Comparison of ENCODE assay signal across 11 cellular contexts in the genomic region with DNA sequence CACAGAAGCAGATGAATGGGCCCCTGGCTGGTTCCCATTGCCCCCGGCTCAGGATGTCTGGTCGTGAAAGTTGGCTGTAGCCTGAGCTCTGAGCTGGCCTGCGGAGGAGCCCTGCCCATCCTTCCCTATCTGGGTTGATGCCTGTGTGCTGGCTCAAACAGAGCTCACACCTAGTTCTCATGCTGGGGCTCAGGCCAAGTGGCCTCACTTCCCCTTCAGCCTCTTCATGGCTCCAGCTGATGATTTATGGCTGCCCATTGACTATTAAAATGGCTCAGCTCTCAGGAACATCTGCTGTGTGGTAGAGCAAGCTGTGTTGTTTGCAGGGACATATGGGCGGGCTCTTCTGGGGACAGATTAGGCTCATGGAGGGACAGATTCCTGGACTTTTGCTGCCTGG.
DNase-seq lines count a peak whose midpoint lies in the region; ATAC-seq and TF ChIP-seq lines count a peak whose summit lies in the region.
"Had no signal": no experiment of that assay in that cellular context is flagged by ENCODE, and none has a peak within 500 bp of the region (broad histone marks: within the 10 kb centered on the region; RNA-seq: fewer than 3 reads in every experiment).

No MANE protein-coding gene starts in this region.

- H3K4me3 Mint-ChIP-seq in stimulated activated memory B cell treated with anti-CD40 and anti-IgM and Interleukin-4, amounts not matched to agents 10 μg/mL and 1 μg/mL and 100 μg/mL, for 72 hours, result no peak overlapping the region
- H3K4me3 Mint-ChIP-seq: nephron progenitor cell had no signal

- H3K27me3 ChIP-seq in GM23248 (replicated peaks; ENCODE audit: insufficient read depth), result no peaks in the 10 kb centered on the region
- no peaks in the 10 kb centered on the region for H3K27me3 ChIP-seq in gastroesophageal sphincter
- H3K27me3 ChIP-seq: body of pancreas had no signal

- peaks cover 36% of the 10 kb centered on the region for H3K4me1 ChIP-seq in GM23248 (ENCODE audit: insufficient read depth)
- H3K4me1 ChIP-seq in gastroesophageal sphincter, result peaks cover 3 to 37% (median 5%) of the 10 kb centered on the region in 3 donors

- H3K27me3 Mint-ChIP-seq in stimulated activated memory B cell treated with anti-CD40 and anti-IgM and Interleukin-4, amounts not matched to agents 10 μg/mL and 1 μg/mL and 100 μg/mL, for 72 hours, result peaks cover 16% of the 10 kb centered on the region

- H3K36me3 ChIP-seq in GM23248 (ENCODE audit: low read depth), result no peaks in the 10 kb centered on the region
- H3K36me3 ChIP-seq in gastroesophageal sphincter, result no peaks in the 10 kb centered on the region

- CTCF ChIA-PET in HEK293T (lab: Yijun Ruan, JAX), result no interaction called here

- WGBS in GM23248 (ENCODE audit: low coverage in 1 of 2, low lambda C conversion rate in 2 of 2, missing lambda C conversion rate in 2 of 2), 2 experiments, result 13 to 18% methylated on average over 4 of the region's 4 CpGs
- 24 to 86% methylated on average over 3 of the region's 4 CpGs for WGBS in gastroesophageal sphincter (ENCODE audit: low coverage in 1 of 2), 2 donors

- DNase-seq in GM23248 (peak; percentile 73), NCI-H82 (lab: John Stamatoyannopoulos, UW) (peak; percentile 97), KBM-7 (no peak), HEK293T (ENCODE audit: extremely low spot score) (no peak), dermis blood vessel endothelial cell (no peak)
- DNase-seq: body of pancreas; NCI-H2107; nephron progenitor cell; stimulated activated CD4-positive, alpha-beta T cell treated with anti-CD3 and anti-CD28 coated beads, Interleukin-12 subunit alpha, Interleukin-12 subunit beta, amount 100 ng/mL, for 4 hours had no signal

- no peaks in the 10 kb centered on the region for H3K4me1 Mint-ChIP-seq in stimulated activated memory B cell treated with anti-CD40 and anti-IgM and Interleukin-4, amounts not matched to agents 10 μg/mL and 1 μg/mL and 100 μg/mL, for 72 hours

- in situ Hi-C loops in GM23248 (cut with MboI), result no loop called here
- in situ Hi-C loops in KBM-7 (cut with MboI; ENCODE audit: low pct_unique_long_range_greater_than_20kb, low sequenced_read_pairs), result no loop called here

- H3F3A ChIP-seq in GM23248 (ENCODE audit: insufficient read depth), result peaks cover 10% of the 10 kb centered on the region; the same call in 1 of the 2 replicates

- no peak overlapping the region for H3K9ac ChIP-seq in GM23248

- TF ChIP-seq EP300 in gastroesophageal sphincter (IDR thresholded peaks at IDR 0.05), result no peak

- H3K4me3 ChIP-seq in GM23248, result no peak overlapping the region
- no peak overlapping the region for H3K4me3 ChIP-seq in gastroesophageal sphincter
- H3K4me3 ChIP-seq: body of pancreas had no signal

- H3K27ac ChIP-seq in GM23248, result no peak overlapping the region
- peak overlapping the region in 1 of 4 donors; percentile 15 for H3K27ac ChIP-seq in gastroesophageal sphincter
- H3K27ac ChIP-seq: body of pancreas had no signal

- peak; percentile 46 for ATAC-seq in gastroesophageal sphincter
- ATAC-seq in stimulated activated memory B cell treated with anti-CD40 and anti-IgM and Interleukin-4, amounts not matched to agents 10 μg/mL and 1 μg/mL and 100 μg/mL, for 72 hours, result peak; percentile 21
- ATAC-seq: body of pancreas had no signal

- H3K27ac Mint-ChIP-seq in stimulated activated memory B cell treated with anti-CD40 and anti-IgM and Interleukin-4, amounts not matched to agents 10 μg/mL and 1 μg/mL and 100 μg/mL, for 72 hours, result no peak overlapping the region

- TF ChIP-seq CTCF in gastroesophageal sphincter (IDR thresholded peaks at IDR 0.05), result no peak

- H3K36me3 Mint-ChIP-seq in stimulated activated memory B cell treated with anti-CD40 and anti-IgM and Interleukin-4, amounts not matched to agents 10 μg/mL and 1 μg/mL and 100 μg/mL, for 72 hours, result no peaks in the 10 kb centered on the region

- peak overlapping the region; percentile 3 for H3K4me2 ChIP-seq in GM23248 (ENCODE audit: unreplicated experiment)

- peaks cover 3% of the 10 kb centered on the region for H3K9me3 Mint-ChIP-seq in stimulated activated memory B cell treated with anti-CD40 and anti-IgM and Interleukin-4, amounts not matched to agents 10 μg/mL and 1 μg/mL and 100 μg/mL, for 72 hours

- no peaks in the 10 kb centered on the region for H3K9me3 ChIP-seq in GM23248 (ENCODE audit: low read depth)
- no peaks in the 10 kb centered on the region for H3K9me3 ChIP-seq in gastroesophageal sphincter
- H3K9me3 ChIP-seq: body of pancreas had no signal

- no peak overlapping the region for H2AFZ ChIP-seq in GM23248

- H3K9me2 ChIP-seq in GM23248 (ENCODE audit: insufficient read depth), result no peaks in the 10 kb centered on the region

- TF ChIP-seq POLR2A in gastroesophageal sphincter (IDR thresholded peaks at IDR 0.05), result no peak

- POLR2A ChIA-PET in HEK293T (lab: Yijun Ruan, JAX), result no interaction called here

- no peaks in the 10 kb centered on the region for H4K20me1 ChIP-seq in GM23248 (ENCODE audit: insufficient read depth)

- H3K79me2 ChIP-seq in GM23248 (ENCODE audit: insufficient read depth), result no peaks in the 10 kb centered on the region

TF ChIP-seq in HEK293T, 16 proteins besides CTCF, POLR2A, EP300 and RAD21:
- TF ChIP-seq TARDBP (IDR thresholded peaks at IDR 0.05) (no peak), NFRKB (IDR thresholded peaks at IDR 0.05) (no peak), FOXA1 (IDR thresholded peaks at IDR 0.05) (no peak), ARNT (IDR thresholded peaks at IDR 0.05) (no peak)

Comparison
In these comparisons a context has a peak if more than half of its experiments do, and no peak if none do; other contexts are left out.
1. DNase-seq: peak in GM23248 (single experiment) and NCI-H82 (single experiment); none in KBM-7 (single experiment), HEK293T (single experiment) and dermis blood vessel endothelial cell (single experiment).